In genomic region chr17:11240841-11241610, GRCh38 we compare ENCODE assay signal across 12 cellular contexts. TPM values are rescaled to one million over a fixed set of nuclear protein-coding genes. Genes with fewer than 3 reads are reported as not detected.
DNase-seq lines count a peak whose midpoint lies in the region; ATAC-seq and TF ChIP-seq lines count a peak whose summit lies in the region.
"Had no signal": no experiment of that assay in that cellular context is flagged by ENCODE, and none has a peak within 500 bp of the region (broad histone marks: within the 10 kb centered on the region; RNA-seq: fewer than 3 reads in every experiment).

SHISA6 (plus strand) TSS chr17:11241213.

- H3K4me1 Mint-ChIP-seq in MCF 10A (ENCODE audit: insufficient read depth, unreplicated experiment) (peaks cover 14% of the 10 kb centered on the region), osteocyte (ENCODE audit: unreplicated experiment) (peaks cover 9% of the 10 kb centered on the region)

- peaks cover 7% of the 10 kb centered on the region for H3K9me3 Mint-ChIP-seq in MCF 10A (ENCODE audit: unreplicated experiment)
- H3K9me3 Mint-ChIP-seq in osteocyte (ENCODE audit: unreplicated experiment), result no peaks in the 10 kb centered on the region

- peaks cover 0 to 5% of the 10 kb centered on the region in 2 donors for H3K4me1 ChIP-seq in breast epithelium
- peaks cover 6% of the 10 kb centered on the region for H3K4me1 ChIP-seq in vagina

- peaks cover 9 to 59% of the 10 kb centered on the region in 2 donors for H3K27me3 ChIP-seq in breast epithelium
- H3K27me3 ChIP-seq in vagina, result no peaks in the 10 kb centered on the region

- H3K9me3 ChIP-seq in breast epithelium (no peaks in the 10 kb centered on the region), vagina (no peaks in the 10 kb centered on the region)

- no TSS peak for BruUV-seq in MCF 10A (replicated peaks; lab: Mats Ljungman, UMichigan)

- peak within 1 kb of the TSS in 1 of 2 donors; percentile 52 for H3K27ac ChIP-seq in breast epithelium
- peak within 1 kb of the TSS; percentile 36 for H3K27ac ChIP-seq in vagina

- POLR2A ChIA-PET in MCF 10A (lab: Yijun Ruan, JAX), result no interaction called here

- intact Hi-C loops in breast epithelium (cut with DNase I; ENCODE audit: low total_unique reads), result no loop called here
- intact Hi-C loops in MCF 10A (cut with micrococcal nuclease), result no loop called here
- intact Hi-C loops in left ventricle myocardium superior (cut with micrococcal nuclease), result no loop called here
- intact Hi-C loops in vagina (cut with DNase I), result no loop called here

- H3K36me3 Mint-ChIP-seq in MCF 10A (ENCODE audit: insufficient read depth, unreplicated experiment) (no peaks in the 10 kb centered on the region), osteocyte (ENCODE audit: unreplicated experiment) (no peaks in the 10 kb centered on the region)
- H3K36me3 Mint-ChIP-seq: activated naive CD8-positive, alpha-beta T cell had no signal

- H3K4me3 ChIP-seq in breast epithelium (peak within 1 kb of the TSS; percentile 49 to 61 (median 56)), vagina (peak within 1 kb of the TSS; percentile 36 to 66)
- H3K4me3 ChIP-seq: K562 had no signal

- TF ChIP-seq CTCF in breast epithelium (IDR thresholded peaks at IDR 0.05) (no peak), MCF 10A (IDR thresholded peaks at IDR 0.05; ENCODE audit: unreplicated experiment) (no peak), osteocyte (IDR thresholded peaks at IDR 0.05) (no peak), vagina (IDR thresholded peaks at IDR 0.05) (no peak)

- ATAC-seq in left ventricle myocardium superior, result no peak
- ATAC-seq: K562 had no signal

- DNase-seq in breast epithelium (ENCODE audit: low spot score in 2 of 2) (no peak), MCF 10A (ENCODE audit: unreplicated experiment) (no peak), left ventricle myocardium superior (peak; percentile 43), osteocyte (ENCODE audit: extremely low spot score, unreplicated experiment) (no peak), vagina (ENCODE audit: extremely low spot score in 2 of 2) (no peak), COR-L47 (lab: John Stamatoyannopoulos, UW) (no peak), Kasumi-1 (lab: John Stamatoyannopoulos, UW) (no peak)
- no peak for DNase-seq in effector CD8-positive, alpha-beta T cell (lab: John Stamatoyannopoulos, UW)
- DNase-seq: activated CD4-positive, alpha-beta T cell treated with anti-CD3 and anti-CD28 coated beads, Interleukin-2, amount 50 U/mL, for 1 hour; AML-193 had no signal

- H3K27ac Mint-ChIP-seq in MCF 10A (ENCODE audit: low read depth, unreplicated experiment) (no peak within 1 kb of the TSS), osteocyte (ENCODE audit: unreplicated experiment) (no peak within 1 kb of the TSS)
- H3K27ac Mint-ChIP-seq: activated naive CD8-positive, alpha-beta T cell had no signal

- CTCF ChIA-PET in MCF 10A (lab: Yijun Ruan, JAX), result no interaction called here

- H3K36me3 ChIP-seq in breast epithelium, result no peaks in the 10 kb centered on the region
- H3K36me3 ChIP-seq in vagina, result no peaks in the 10 kb centered on the region

- TF ChIP-seq POLR2A in breast epithelium (IDR thresholded peaks at IDR 0.05) (no peak), vagina (IDR thresholded peaks at IDR 0.05) (no peak)

- H3K4me3 Mint-ChIP-seq in MCF 10A (ENCODE audit: unreplicated experiment) (no peak within 1 kb of the TSS), osteocyte (ENCODE audit: unreplicated experiment) (peak within 1 kb of the TSS; percentile 48)
- H3K4me3 Mint-ChIP-seq: activated naive CD8-positive, alpha-beta T cell had no signal

- peaks cover 10% of the 10 kb centered on the region for H3K27me3 Mint-ChIP-seq in MCF 10A (ENCODE audit: insufficient read depth, unreplicated experiment)
- H3K27me3 Mint-ChIP-seq in osteocyte (ENCODE audit: unreplicated experiment), result peaks cover 59% of the 10 kb centered on the region

RNA-seq across cellular contexts. Expression of gene SHISA6, which starts in this region (rescaled TPM):
- total RNA-seq in breast epithelium, result 1 to 10 TPM in 2 of 3 donors, under 1 TPM in 1; 0.44 to 5.3 (median 3.3) TPM
- not detected in 2 replicates for total RNA-seq in MCF 10A (2022)
- total RNA-seq in left ventricle myocardium superior, result 0.59 TPM
- 0.05 TPM in 1 of 2 replicates, not detected in the other for total RNA-seq in osteocyte
- total RNA-seq in vagina, result 1.5 TPM
- total RNA-seq: K562 had no signal

Comparison
In these comparisons a context has a peak if more than half of its experiments do, and no peak if none do; other contexts are left out.
1. Peak in DNase-seq in left ventricle myocardium superior; RNA of the gene not detected or under 1 TPM.